In genomic region chr5:121693864-121694263, GRCh38 we compare ENCODE assay signal across 23 cellular contexts.
A peak's percentile ranks its signal among the peaks of the same experiment; 100 is the strongest.
DNase-seq lines count a peak whose midpoint lies in the region; ATAC-seq, FAIRE-seq and TF ChIP-seq lines count a peak whose summit lies in the region.
"Had no signal": no experiment of that assay in that cellular context is flagged by ENCODE, and none has a peak within 500 bp of the region (broad histone marks: within the 10 kb centered on the region; RNA-seq: fewer than 3 reads in every experiment).

No MANE protein-coding gene starts in this region.

- ATAC-seq in A549 (peak; percentile 34 to 64; a peak in 3 of 6 replicates), PC-3 (no peak), GM18520 (IDR thresholded peaks at IDR 0.05; ENCODE audit: unreplicated experiment) (no peak), HG03196 (IDR thresholded peaks at IDR 0.05; ENCODE audit: unreplicated experiment) (no peak)

- 21% methylated on average over 1 of the region's 1 CpG for WGBS in A549 (ENCODE audit: missing lambda C conversion rate)

- TF ChIP-seq EP300 in A549 (IDR thresholded peaks at IDR 0.05) = no peak

- POLR2A ChIA-PET in A549 (lab: Yijun Ruan, JAX) (no interaction called here), PC-3 (lab: Charles Lee; ENCODE audit: unreplicated experiment) (no interaction called here)

- H3K9me3 ChIP-seq in A549 (no peaks in the 10 kb centered on the region), PC-3 (ENCODE audit: low read length) (no peaks in the 10 kb centered on the region), colonic mucosa (no peaks in the 10 kb centered on the region)
- H3K9me3 ChIP-seq: prostate gland had no signal

- no peaks in the 10 kb centered on the region for H3K79me2 ChIP-seq in PC-3 (ENCODE audit: low read length)

- TF ChIP-seq POLR2A in A549 (IDR thresholded peaks at IDR 0.05; ENCODE audit: low read length) = no peak
- no peak for TF ChIP-seq POLR2A in H54 (IDR thresholded peaks at IDR 0.05; ENCODE audit: low read depth, low read length)

- intact Hi-C loops in PC-3 (cut with micrococcal nuclease) (no loop called here), colonic mucosa (cut with DNase I) (no loop called here)

- no peak overlapping the region for H3K4me3 ChIP-seq in A549
- H3K4me3 ChIP-seq in PC-3 (ENCODE audit: low read length) = no peak overlapping the region
- H3K4me3 ChIP-seq in bronchial epithelial cell (ENCODE audit: low read depth, low read length) = no peak overlapping the region
- no peak overlapping the region for H3K4me3 ChIP-seq in colonic mucosa
- H3K4me3 ChIP-seq: prostate gland, SK-N-MC, skin epidermis had no signal

- CTCF ChIA-PET in A549 (lab: Yijun Ruan, JAX) = no interaction called here
- CTCF ChIA-PET in PC-3 (lab: Charles Lee) = no interaction called here

- H3K4me2 ChIP-seq in A549 = no peak overlapping the region
- no peak overlapping the region for H3K4me2 ChIP-seq in PC-3 (ENCODE audit: low read length)

- no peak for TF ChIP-seq RAD21 in A549 (conservative IDR thresholded peaks at IDR 0.05 in 1 of 2, IDR thresholded peaks at IDR 0.05 in 1 of 2)

- H3K36me3 ChIP-seq in PC-3 (ENCODE audit: low read depth, low read length) (no peaks in the 10 kb centered on the region), bronchial epithelial cell (ENCODE audit: control insufficient read depth, insufficient read depth, low read length) (no peaks in the 10 kb centered on the region), colonic mucosa (no peaks in the 10 kb centered on the region)
- H3K36me3 ChIP-seq: prostate gland had no signal

- TF ChIP-seq CTCF in A549 (IDR thresholded peaks at IDR 0.05) (no peak), PC-3 (conservative IDR thresholded peaks at IDR 0.05; ENCODE audit: low read depth, low read length) (no peak), bronchial epithelial cell (IDR thresholded peaks at IDR 0.05; ENCODE audit: insufficient read depth, low read length, severe bottlenecking) (no peak), colonic mucosa (IDR thresholded peaks at IDR 0.05) (no peak)

- FAIRE-seq in A549 (lab: Jason Lieb, UNC) = no peak
- peak; percentile 98 for FAIRE-seq in H54 (lab: Jason Lieb, UNC)
- peak; percentile 79 for FAIRE-seq in bronchial epithelial cell (lab: Jason Lieb, UNC)
- FAIRE-seq: G401.6, GM12892 had no signal

- no peaks in the 10 kb centered on the region for H4K20me1 ChIP-seq in PC-3 (ENCODE audit: low read length)

- H3K9ac ChIP-seq in PC-3 (ENCODE audit: low read length) = no peak overlapping the region
- no peak overlapping the region for H3K9ac ChIP-seq in colonic mucosa (ENCODE audit: low read depth in 2 of 2, low read length in 2 of 2)

- no peaks in the 10 kb centered on the region for H3K27me3 ChIP-seq in PC-3 (ENCODE audit: low read length)
- no peaks in the 10 kb centered on the region for H3K27me3 ChIP-seq in bronchial epithelial cell (ENCODE audit: control insufficient read depth, insufficient read depth, low read length)
- H3K27me3 ChIP-seq in colonic mucosa = no peaks in the 10 kb centered on the region

- no TSS peak for BruUV-seq in PC-3 (replicated peaks; lab: Mats Ljungman, UMichigan)

- no peaks in the 10 kb centered on the region for H3K9me2 ChIP-seq in PC-3 (replicated peaks; ENCODE audit: low read length)

- no peak overlapping the region for H2AFZ ChIP-seq in PC-3 (ENCODE audit: low read length)

- H3K4me1 ChIP-seq in A549 (peaks cover 17% of the 10 kb centered on the region), PC-3 (ENCODE audit: insufficient read depth, low read length) (no peaks in the 10 kb centered on the region), colonic mucosa (no peaks in the 10 kb centered on the region)
- H3K4me1 ChIP-seq: prostate gland had no signal

- DNase-seq in A549 (ENCODE audit: low read depth in 1 of 2, low spot score in 1 of 2) = peak in 1 of 2 experiments; percentile 17
- DNase-seq in H54 (ENCODE audit: insufficient read length, low spot score) = peak; percentile 1
- peak; percentile 25 for DNase-seq in PC-3
- peak; percentile 25 for DNase-seq in bronchial epithelial cell (ENCODE audit: low read depth)
- DNase-seq in colonic mucosa = no peak
- no peak for DNase-seq in DMS79 (lab: John Stamatoyannopoulos, UW)
- DNase-seq: activated CD4-positive, alpha-beta T cell treated with anti-CD3 and anti-CD28 coated beads, Interleukin-2, amount 10 ng/mL, durations not matched to agents 7 days and 5 days; activated naive CD4-positive, alpha-beta T cell; anterior cingulate cortex; hippocampal formation; kidney glomerular epithelial cell; NCI-H1105; NCI-H2107; NCI-H748 treated with DMSO at 0.1 percent for 48 hours; nephron progenitor cell; stimulated activated CD4-positive, alpha-beta T cell treated with anti-CD3 and anti-CD28 coated beads, Interleukin-4, amount 100 ng/mL, for 24 hours had no signal

- H3K27ac ChIP-seq in A549 (no peak overlapping the region), PC-3 (ENCODE audit: low read length) (no peak overlapping the region), colonic mucosa (no peak overlapping the region)
- H3K27ac ChIP-seq: prostate gland, SK-N-MC, skin epidermis had no signal

- no peaks in the 10 kb centered on the region for H3F3A ChIP-seq in PC-3 (ENCODE audit: low read length, unreplicated experiment)

TF ChIP-seq in A549, 52 proteins besides CTCF, POLR2A, EP300 and RAD21:
- no peak for TF ChIP-seq FOSB (CRISPR knock-in tag; IDR thresholded peaks at IDR 0.05)
- TF ChIP-seq RCOR1 (IDR thresholded peaks at IDR 0.05; ENCODE audit: low read depth, low read length) = no peak
- no peak for TF ChIP-seq ZSCAN20 (CRISPR knock-in tag; IDR thresholded peaks at IDR 0.05)
- TF ChIP-seq SMC3 (IDR thresholded peaks at IDR 0.05) = no peak
- no peak for TF ChIP-seq TP53 (CRISPR knock-in tag; IDR thresholded peaks at IDR 0.05)
- no peak for TF ChIP-seq FOXS1 (CRISPR knock-in tag; IDR thresholded peaks at IDR 0.05)
- no peak for TF ChIP-seq MAFK (IDR thresholded peaks at IDR 0.05; ENCODE audit: partially characterized antibody)
- TF ChIP-seq, protein P1, sequence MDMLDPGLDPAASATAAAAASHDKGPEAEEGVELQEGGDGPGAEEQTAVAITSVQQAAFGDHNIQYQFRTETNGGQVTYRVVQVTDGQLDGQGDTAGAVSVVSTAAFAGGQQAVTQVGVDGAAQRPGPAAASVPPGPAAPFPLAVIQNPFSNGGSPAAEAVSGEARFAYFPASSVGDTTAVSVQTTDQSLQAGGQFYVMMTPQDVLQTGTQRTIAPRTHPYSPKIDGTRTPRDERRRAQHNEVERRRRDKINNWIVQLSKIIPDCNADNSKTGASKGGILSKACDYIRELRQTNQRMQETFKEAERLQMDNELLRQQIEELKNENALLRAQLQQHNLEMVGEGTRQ (IDR thresholded peaks at IDR 0.05) = no peak
- TF ChIP-seq, protein P2, sequence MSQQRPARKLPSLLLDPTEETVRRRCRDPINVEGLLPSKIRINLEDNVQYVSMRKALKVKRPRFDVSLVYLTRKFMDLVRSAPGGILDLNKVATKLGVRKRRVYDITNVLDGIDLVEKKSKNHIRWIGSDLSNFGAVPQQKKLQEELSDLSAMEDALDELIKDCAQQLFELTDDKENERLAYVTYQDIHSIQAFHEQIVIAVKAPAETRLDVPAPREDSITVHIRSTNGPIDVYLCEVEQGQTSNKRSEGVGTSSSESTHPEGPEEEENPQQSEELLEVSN (IDR thresholded peaks at IDR 0.05; ENCODE audit: borderline replicate concordance, low read depth) = no peak
- TF ChIP-seq KDM5A (IDR thresholded peaks at IDR 0.05) = no peak
- TF ChIP-seq TFCP2L1 (CRISPR knock-in tag; IDR thresholded peaks at IDR 0.05) = no peak

Comparison
In these comparisons a context has a peak if more than half of its experiments do, and no peak if none do; other contexts are left out.
1. ATAC-seq: peak in A549 (2 of 2); none in PC-3 (single experiment), GM18520 (single experiment) and HG03196 (single experiment).
2. DNase-seq: peak in H54 (single experiment), PC-3 (single experiment) and bronchial epithelial cell (single experiment); none in colonic mucosa (single experiment) and DMS79 (single experiment).